22 cellular contexts compared by ENCODE assay signal in genomic region chr16:21566891-21567414, GRCh38. TPM values are rescaled to one million over a fixed set of nuclear protein-coding genes. Genes with fewer than 3 reads are reported as not detected.
A peak's percentile ranks its signal among the peaks of the same experiment; 100 is the strongest.
DNase-seq lines count a peak whose midpoint lies in the region; ATAC-seq and TF ChIP-seq lines count a peak whose summit lies in the region.
"Had no signal": no experiment of that assay in that cellular context is flagged by ENCODE, and none has a peak within 500 bp of the region (broad histone marks: within the 10 kb centered on the region; RNA-seq: fewer than 3 reads in every experiment).

No MANE protein-coding gene starts in this region.

- peak; percentile 57 for DNase-seq in activated CD8-positive, alpha-beta memory T cell treated with anti-CD3 and anti-CD28 coated beads for 24 hours
- no peak for DNase-seq in activated CD8-positive, alpha-beta memory T cell treated with anti-CD3 and anti-CD28 coated beads, Interleukin-2, amount 50 U/mL, for 4 hours
- DNase-seq in RWPE2 (ENCODE audit: low spot score) (peak; percentile 33), mucosa of descending colon (no peak), suprapubic skin (ENCODE audit: low spot score in 2 of 2) (peak; percentile 30 to 69), SK-N-DZ (ENCODE audit: low spot score) (no peak), HK-2 (ENCODE audit: unreplicated experiment) (no peak), posterior vena cava (ENCODE audit: low spot score) (no peak)
- DNase-seq: AML-193; DMS79; H7; HFFc6; NCI-H1105; NCI-H1694; NCI-H2081 treated with DMSO at 0.1 percent for 48 hours; NCI-H748 treated with DMSO at 0.1 percent for 48 hours; NK-92 treated with Interleukin-12 subunit alpha and Interleukin-12 subunit beta, amount 100 ng/mL, for 24 hours; SK-N-SH had no signal

- no peak for TF ChIP-seq EP300 in suprapubic skin (IDR thresholded peaks at IDR 0.05)

- ATAC-seq in RWPE2 (ENCODE audit: low read depth) (no peak), mucosa of descending colon (peak; percentile 29)
- ATAC-seq: Right ventricle myocardium inferior had no signal

- H3K27ac ChIP-seq in RWPE2 (ENCODE audit: poor library complexity, severe bottlenecking) (no peak overlapping the region), suprapubic skin (no peak overlapping the region)
- H3K27ac ChIP-seq: 22Rv1, C4-2B, Peyer's patch had no signal

- no peaks in the 10 kb centered on the region for H3K27me3 ChIP-seq in RWPE2 (ENCODE audit: insufficient read depth, poor library complexity, severe bottlenecking)
- peaks cover 3% of the 10 kb centered on the region for H3K27me3 ChIP-seq in suprapubic skin
- H3K27me3 ChIP-seq: Peyer's patch had no signal

- H3K9me3 ChIP-seq in RWPE2 (ENCODE audit: severe bottlenecking): no peaks in the 10 kb centered on the region
- H3K9me3 ChIP-seq in mucosa of descending colon: no peaks in the 10 kb centered on the region
- no peaks in the 10 kb centered on the region for H3K9me3 ChIP-seq in suprapubic skin
- H3K9me3 ChIP-seq: Peyer's patch, SK-N-SH had no signal

- H3K36me3 ChIP-seq in RWPE2 (ENCODE audit: low read depth) (no peaks in the 10 kb centered on the region), mucosa of descending colon (ENCODE audit: low read depth) (no peaks in the 10 kb centered on the region), suprapubic skin (no peaks in the 10 kb centered on the region)
- H3K36me3 ChIP-seq: Peyer's patch had no signal

- peaks cover 5% of the 10 kb centered on the region for H3K4me1 ChIP-seq in RWPE2 (ENCODE audit: insufficient read depth, poor library complexity, severe bottlenecking)
- H3K4me1 ChIP-seq in mucosa of descending colon (ENCODE audit: low read depth): no peaks in the 10 kb centered on the region
- H3K4me1 ChIP-seq in suprapubic skin: no peaks in the 10 kb centered on the region

- no peak overlapping the region for H3K4me3 ChIP-seq in RWPE2 (ENCODE audit: severe bottlenecking)
- H3K4me3 ChIP-seq in mucosa of descending colon: no peak overlapping the region
- H3K4me3 ChIP-seq in suprapubic skin: no peak overlapping the region
- H3K4me3 ChIP-seq: Peyer's patch had no signal

- 82% methylated on average over 4 of the region's 4 CpGs for WGBS in suprapubic skin

- intact Hi-C loops in mucosa of descending colon (cut with DNase I, micrococcal nuclease) (no loop called here), posterior vena cava (cut with DNase I) (loop anchor here in 1 of 2 donors (5.0 kb wide), 1 partner anchor 1130 kb away; no protein-coding TSS in a partner anchor)

- TF ChIP-seq POLR2A in suprapubic skin (IDR thresholded peaks at IDR 0.05): no peak

- TF ChIP-seq CTCF in RWPE2 (IDR thresholded peaks at IDR 0.05; ENCODE audit: poor library complexity, severe bottlenecking) (no peak), mucosa of descending colon (IDR thresholded peaks at IDR 0.05) (no peak), suprapubic skin (IDR thresholded peaks at IDR 0.05) (no peak)

RNA-seq across cellular contexts. Expression of gene METTL9, which starts 32.4 kb away (rescaled TPM):
- total RNA-seq in mucosa of descending colon (10 to 100 TPM; 60.8 to 76.5 (median 62.8) TPM), suprapubic skin (100 to 1,000 TPM in 1 of 4 donors, 10 to 100 TPM in 3; 76.3 to 105 (median 85.7) TPM), posterior vena cava (10 to 100 TPM; 59.6 to 62.0 TPM)
- polyA plus RNA-seq in SK-N-DZ (2014; cell fraction: cytosol; rRNA removed): 244 and 259 TPM in 2 replicates
- 156 TPM in 2 replicates for polyA plus RNA-seq in SK-N-DZ (2014; cell fraction: nucleus; rRNA removed)

Comparison
In these comparisons a context has a peak if more than half of its experiments do, and no peak if none do; other contexts are left out.
1. DNase-seq: peak in activated CD8-positive, alpha-beta memory T cell treated with anti-CD3 and anti-CD28 coated beads for 24 hours (single experiment), RWPE2 (single experiment) and suprapubic skin (2 of 2); none in activated CD8-positive, alpha-beta memory T cell treated with anti-CD3 and anti-CD28 coated beads, Interleukin-2, amount 50 U/mL, for 4 hours (single experiment), mucosa of descending colon (0 of 3), SK-N-DZ (single experiment), HK-2 (single experiment) and posterior vena cava (single experiment).